Comparison of ENCODE assay signal across 11 cellular contexts in the genomic region with DNA sequence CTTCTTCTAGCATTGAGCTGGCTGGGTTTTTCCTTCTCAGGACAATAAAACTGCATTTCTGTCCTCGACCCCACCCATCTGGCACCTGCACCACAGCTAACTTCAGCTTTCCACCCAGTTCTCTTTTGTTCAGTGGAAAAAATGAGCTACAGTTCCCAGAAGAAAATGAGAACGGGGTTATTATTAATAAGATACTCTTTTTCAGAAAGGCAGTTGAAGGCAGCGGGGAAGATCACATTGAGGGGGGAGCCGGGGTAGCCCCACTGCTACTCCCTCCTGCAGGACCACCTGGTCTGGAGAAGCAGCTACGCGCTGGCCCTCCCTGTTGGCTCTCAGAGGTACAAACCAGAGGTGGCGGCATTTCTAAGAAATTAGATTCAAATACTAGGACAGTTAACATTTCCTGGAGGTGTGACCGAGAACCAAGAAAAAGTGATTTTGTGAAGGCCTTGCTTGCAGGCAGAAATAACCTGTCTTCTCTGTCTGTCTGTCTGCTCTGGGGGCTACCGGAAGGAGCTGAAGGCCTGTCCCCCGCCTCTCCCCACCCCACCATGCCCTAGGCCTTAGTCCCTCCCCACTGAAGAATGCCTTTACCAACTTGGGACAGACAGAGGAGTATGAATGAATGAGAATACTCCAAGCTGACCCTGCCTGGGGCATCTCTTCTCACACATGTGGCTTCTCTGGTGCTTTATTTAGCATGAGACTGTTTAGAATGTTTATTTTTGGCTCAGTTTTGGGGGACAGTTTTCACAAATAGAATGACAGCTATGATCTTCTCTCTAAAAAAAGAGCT.
DNase-seq lines count a peak whose midpoint lies in the region; FAIRE-seq and TF ChIP-seq lines count a peak whose summit lies in the region.
"Had no signal": no experiment of that assay in that cellular context is flagged by ENCODE, and none has a peak within 500 bp of the region (broad histone marks: within the 10 kb centered on the region; RNA-seq: fewer than 3 reads in every experiment).

No MANE protein-coding gene starts in this region.

- TF ChIP-seq POLR2A in GM12891 (IDR thresholded peaks at IDR 0.05; ENCODE audit: low read depth, low read length) (no peak), sigmoid colon (IDR thresholded peaks at IDR 0.05) (no peak), ovary (IDR thresholded peaks at IDR 0.05) (no peak)

- H3K79me2 ChIP-seq in OCI-LY1 (ENCODE audit: insufficient read depth, low read length): no peaks in the 10 kb centered on the region

- peak; percentile 91 for FAIRE-seq in GM12891 (lab: Jason Lieb, UNC)

- no peak overlapping the region for H2AFZ ChIP-seq in OCI-LY1 (ENCODE audit: low read length)

- no peaks in the 10 kb centered on the region for H4K20me1 ChIP-seq in OCI-LY1 (ENCODE audit: insufficient read depth, low read length)

- H3K36me3 ChIP-seq in OCI-LY1 (ENCODE audit: insufficient read depth, low read length) (peaks cover 28% of the 10 kb centered on the region; the same call in 1 of the 2 replicates), esophagus (ENCODE audit: control insufficient read depth in 2 of 2, insufficient read depth in 2 of 2, low read length in 1 of 2) (no peaks in the 10 kb centered on the region), sigmoid colon (no peaks in the 10 kb centered on the region), ovary (no peaks in the 10 kb centered on the region)

- peak overlapping the region; percentile 82 for H3K27ac ChIP-seq in OCI-LY1 (ENCODE audit: low read depth, low read length, poor library complexity, severe bottlenecking)
- peak overlapping the region; percentile 69 to 71 for H3K27ac ChIP-seq in esophagus (ENCODE audit: low read depth in 2 of 2, low read length in 1 of 2)
- H3K27ac ChIP-seq in sigmoid colon: peak overlapping the region; percentile 82 to 92 (median 88)
- H3K27ac ChIP-seq in ovary: no peak overlapping the region

- TF ChIP-seq EP300 in sigmoid colon (IDR thresholded peaks at IDR 0.05): no peak
- no peak for TF ChIP-seq EP300 in ovary (IDR thresholded peaks at IDR 0.05)

- DNase-seq in GM12891 (ENCODE audit: insufficient read length, low spot score) (no peak), sigmoid colon (no peak), ovary (no peak), NCI-H524 treated with DMSO at 0.1 percent for 48 hours (lab: John Stamatoyannopoulos, UW) (no peak), NCI-H2196 treated with DMSO at 0.1 percent for 48 hours (lab: John Stamatoyannopoulos, UW; ENCODE audit: unreplicated experiment) (no peak), head of caudate nucleus (no peak)
- DNase-seq: activated effector memory CD4-positive, alpha-beta T cell treated with Interleukin-2 at 50 U/mL for 16 hours; GDM1; NCI-H1417 had no signal

- peak overlapping the region; percentile 51 for H3K9ac ChIP-seq in OCI-LY1 (ENCODE audit: low read length)

- H3F3A ChIP-seq in OCI-LY1 (ENCODE audit: insufficient read depth, low read length): no peaks in the 10 kb centered on the region

- H3K4me1 ChIP-seq in OCI-LY1 (ENCODE audit: insufficient read depth, low read length, severe bottlenecking): peaks cover 64% of the 10 kb centered on the region
- H3K4me1 ChIP-seq in esophagus (ENCODE audit: control insufficient read depth in 2 of 2, insufficient read depth in 2 of 2, low read length in 1 of 2): peaks cover 4 to 14% of the 10 kb centered on the region in 2 donors
- peaks cover 0 to 79% (median 77%) of the 10 kb centered on the region in 4 donors for H3K4me1 ChIP-seq in sigmoid colon
- H3K4me1 ChIP-seq in ovary (ENCODE audit: insufficient read depth): peaks cover 1% of the 10 kb centered on the region

- intact Hi-C loops in sigmoid colon (cut with DNase I) (loop anchor here (1.0 to 5.0 kb wide), 3 partner anchors 35 to 122 kb away; no protein-coding TSS in a partner anchor), ovary (cut with DNase I) (loop anchor here in 1 of 4 donors (10.0 kb wide), 1 partner anchor 118 kb away; no protein-coding TSS in a partner anchor), head of caudate nucleus (cut with DNase I) (no loop called here)

- peak overlapping the region; percentile 51 for H3K4me2 ChIP-seq in OCI-LY1 (ENCODE audit: low read length)

- no peaks in the 10 kb centered on the region for H3K9me2 ChIP-seq in OCI-LY1 (ENCODE audit: low read depth, low read length)

- H3K9me3 ChIP-seq in OCI-LY1 (ENCODE audit: low read length): no peaks in the 10 kb centered on the region
- H3K9me3 ChIP-seq in esophagus (ENCODE audit: control insufficient read depth in 2 of 2, insufficient read depth in 1 of 2, low read depth in 1 of 2, low read length in 1 of 2): no peaks in the 10 kb centered on the region
- H3K9me3 ChIP-seq in sigmoid colon: no peaks in the 10 kb centered on the region
- no peaks in the 10 kb centered on the region for H3K9me3 ChIP-seq in ovary

- TF ChIP-seq CTCF in OCI-LY1 (IDR thresholded peaks at IDR 0.05; ENCODE audit: low read length): no peak
- TF ChIP-seq CTCF in sigmoid colon (IDR thresholded peaks at IDR 0.05): no peak
- no peak for TF ChIP-seq CTCF in ovary (IDR thresholded peaks at IDR 0.05)

- peak overlapping the region; percentile 10 for H3K4me3 ChIP-seq in OCI-LY1 (ENCODE audit: low read depth, low read length, poor library complexity, severe bottlenecking)
- H3K4me3 ChIP-seq in esophagus (ENCODE audit: low read depth in 1 of 2, low read length in 2 of 2): no peak overlapping the region
- no peak overlapping the region for H3K4me3 ChIP-seq in sigmoid colon
- H3K4me3 ChIP-seq in ovary: no peak overlapping the region

- 57 to 64% methylated on average over 10 of the region's 10 CpGs for WGBS in esophagus, 2 donors
- 13 to 41% methylated on average over 10 of the region's 10 CpGs for WGBS in sigmoid colon, 2 donors
- 82 to 90% (median 89%) methylated on average over 10 of the region's 10 CpGs for WGBS in ovary, 3 donors

- H3K27me3 ChIP-seq in OCI-LY1 (ENCODE audit: insufficient read depth, low read length): no peaks in the 10 kb centered on the region
- no peaks in the 10 kb centered on the region for H3K27me3 ChIP-seq in esophagus (ENCODE audit: control insufficient read depth in 1 of 2, insufficient read depth in 2 of 2, low read length in 2 of 2)
- H3K27me3 ChIP-seq in sigmoid colon: no peaks in the 10 kb centered on the region
- no peaks in the 10 kb centered on the region for H3K27me3 ChIP-seq in ovary

TF ChIP-seq in GM12891, 5 proteins besides CTCF, POLR2A, EP300 and RAD21:
- TF ChIP-seq POU2F2 (IDR thresholded peaks at IDR 0.05; ENCODE audit: low read depth, low read length): 0 out of 2 replicates have a peak, but pooled peaks have one; percentile 15
- 0 out of 2 replicates have a peak, but pooled peaks have one; percentile 18 for TF ChIP-seq SPI1 (IDR thresholded peaks at IDR 0.05; ENCODE audit: low read depth, low read length)
- TF ChIP-seq PAX5 (IDR thresholded peaks at IDR 0.05; ENCODE audit: insufficient read depth, low read length, severe bottlenecking): no peak
TF ChIP-seq in GM12891: peak in this region for 2.

Comparison
In these comparisons a context has a peak if more than half of its experiments do, and no peak if none do; other contexts are left out.
1. H3K27ac ChIP-seq: peak in OCI-LY1 (single experiment), esophagus (2 of 2) and sigmoid colon (4 of 4); none in ovary (0 of 2).